8 cellular contexts compared by ENCODE assay signal in the genomic region with DNA sequence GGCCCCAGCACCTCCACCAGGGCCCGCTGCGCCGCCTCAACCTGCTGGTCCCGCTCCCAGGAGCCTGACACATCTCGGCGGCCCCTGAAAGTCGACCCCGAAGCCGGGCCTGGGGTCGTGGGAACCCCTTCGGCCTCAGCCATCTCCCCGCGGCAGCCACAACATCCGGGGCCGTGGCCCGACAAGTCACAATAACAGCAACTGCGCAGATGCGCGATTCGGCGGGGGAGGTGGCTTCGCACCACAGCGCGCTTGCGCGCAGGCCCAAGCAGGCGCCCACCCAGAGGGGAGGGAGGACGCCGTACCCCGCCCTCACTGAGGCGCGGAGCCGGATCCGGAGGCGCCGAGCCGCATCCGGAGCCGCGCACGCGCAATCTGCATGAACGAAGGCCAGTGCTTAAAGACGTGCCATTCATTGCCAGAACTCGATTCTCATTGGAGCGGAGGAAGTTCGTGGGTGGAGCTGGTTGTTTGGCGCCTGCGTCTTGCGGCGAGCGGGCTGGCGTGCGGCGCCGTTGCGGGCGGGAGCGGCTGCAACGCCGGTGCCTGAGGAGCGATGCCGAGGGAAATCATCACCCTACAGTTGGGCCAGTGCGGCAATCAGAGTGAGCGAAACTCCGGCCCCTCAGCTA.
A peak's percentile ranks its signal among the peaks of the same experiment; 100 is the strongest.
DNase-seq lines count a peak whose midpoint lies in the region; ATAC-seq and TF ChIP-seq lines count a peak whose summit lies in the region.

A gene with protein sequence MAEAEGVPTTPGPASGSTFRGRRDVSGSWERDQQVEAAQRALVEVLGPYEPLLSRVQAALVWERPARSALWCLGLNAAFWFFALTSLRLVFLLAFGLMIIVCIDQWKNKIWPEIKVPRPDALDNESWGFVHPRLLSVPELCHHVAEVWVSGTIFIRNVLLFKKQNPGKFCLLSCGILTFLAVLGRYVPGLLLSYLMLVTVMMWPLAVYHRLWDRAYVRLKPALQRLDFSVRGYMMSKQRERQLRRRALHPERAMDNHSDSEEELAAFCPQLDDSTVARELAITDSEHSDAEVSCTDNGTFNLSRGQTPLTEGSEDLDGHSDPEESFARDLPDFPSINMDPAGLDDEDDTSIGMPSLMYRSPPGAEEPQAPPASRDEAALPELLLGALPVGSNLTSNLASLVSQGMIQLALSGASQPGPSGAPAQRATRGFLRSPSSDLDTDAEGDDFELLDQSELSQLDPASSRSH (minus strand): TSS at position 193 of the 632 bp plus-strand sequence. CDS start 50 bp downstream, at position 143.
Gene TUBG1, plus strand, starts transcription at position 502 of the 632 bp plus-strand sequence. Its CDS starts 55 bp downstream, at position 557.

- CTCF ChIA-PET in GM10248 (lab: Yijun Ruan, JAX), result interaction anchor here (1.2 to 13.0 kb wide), 15 partner anchors 9 to 388 kb away, joined by 3 to 120 read pairs (median 6); partner anchors contain the start of genes BECN1, CCR10, PLEKHH3 and PSMC3IP

- DNase-seq in GM10248 (ENCODE audit: extremely low spot score) (peak; percentile 100), NCI-H1092 (lab: John Stamatoyannopoulos, UW) (peak; percentile 99), germinal center (ENCODE audit: low spot score) (peak; percentile 100), non-pigmented ciliary epithelial cell (ENCODE audit: low read depth) (peak; percentile 97), superior temporal gyrus (ENCODE audit: extremely low spot score) (peak; percentile 99)

- H3K9me3 Mint-ChIP-seq in activated naive CD4-positive, alpha-beta T cell treated with anti-CD3 and anti-CD28 coated beads, Interleukin-2, amount 50 U/mL, for 24 hours, result no peaks in the 10 kb centered on the region

- H3K36me3 Mint-ChIP-seq in activated naive CD4-positive, alpha-beta T cell treated with anti-CD3 and anti-CD28 coated beads, Interleukin-2, amount 50 U/mL, for 24 hours, result peaks cover 12% of the 10 kb centered on the region

- peak within 1 kb of the TSS; percentile 99 for H3K27ac Mint-ChIP-seq in activated naive CD4-positive, alpha-beta T cell treated with anti-CD3 and anti-CD28 coated beads, Interleukin-2, amount 50 U/mL, for 24 hours

- peak within 1 kb of the TSS; percentile 100 for H3K4me3 Mint-ChIP-seq in activated naive CD4-positive, alpha-beta T cell treated with anti-CD3 and anti-CD28 coated beads, Interleukin-2, amount 50 U/mL, for 24 hours

- H3K27me3 Mint-ChIP-seq in activated naive CD4-positive, alpha-beta T cell treated with anti-CD3 and anti-CD28 coated beads, Interleukin-2, amount 50 U/mL, for 24 hours, result no peaks in the 10 kb centered on the region

- no peak for TF ChIP-seq CTCF in GM10248 (IDR thresholded peaks at IDR 0.05; ENCODE audit: control extremely low read depth, extremely low read depth, low read depth, missing control alignments)

- ATAC-seq in HG02588 (IDR thresholded peaks at IDR 0.05; ENCODE audit: unreplicated experiment) (peak; percentile 81), SK-N-SH treated with all-trans-retinoic acid at 6 μM for 48 hours (peak; percentile 93)

- POLR2A ChIA-PET in GM10248 (lab: Yijun Ruan, JAX), result interaction anchor here (0.5 to 1.2 kb wide), 7 partner anchors 9 to 751 kb away, joined by 3 to 7 read pairs (median 3); partner anchors contain the start of gene PLEKHH3

- peaks cover 42% of the 10 kb centered on the region for H3K4me1 Mint-ChIP-seq in activated naive CD4-positive, alpha-beta T cell treated with anti-CD3 and anti-CD28 coated beads, Interleukin-2, amount 50 U/mL, for 24 hours

TF ChIP-seq in SK-N-SH treated with all-trans-retinoic acid at 6 μM for 48 hours, 23 proteins besides CTCF, POLR2A, EP300 and RAD21:
- TF ChIP-seq ZNF8 (CRISPR knock-in tag; IDR thresholded peaks at IDR 0.05) (no peak), ZNF70 (CRISPR knock-in tag; IDR thresholded peaks at IDR 0.05) (no peak), SNAI2 (CRISPR knock-in tag; IDR thresholded peaks at IDR 0.05) (no peak), POU6F1 (CRISPR knock-in tag; IDR thresholded peaks at IDR 0.05; ENCODE audit: borderline replicate concordance, low read depth) (no peak), ZFP30 (CRISPR knock-in tag; IDR thresholded peaks at IDR 0.05) (no peak), CSDC2 (CRISPR knock-in tag; IDR thresholded peaks at IDR 0.05) (no peak), PPARA (CRISPR knock-in tag; IDR thresholded peaks at IDR 0.05; ENCODE audit: borderline replicate concordance) (no peak), ZNF565 (CRISPR knock-in tag; conservative IDR thresholded peaks at IDR 0.05; ENCODE audit: low read depth) (no peak)
- TF ChIP-seq, protein P1, sequence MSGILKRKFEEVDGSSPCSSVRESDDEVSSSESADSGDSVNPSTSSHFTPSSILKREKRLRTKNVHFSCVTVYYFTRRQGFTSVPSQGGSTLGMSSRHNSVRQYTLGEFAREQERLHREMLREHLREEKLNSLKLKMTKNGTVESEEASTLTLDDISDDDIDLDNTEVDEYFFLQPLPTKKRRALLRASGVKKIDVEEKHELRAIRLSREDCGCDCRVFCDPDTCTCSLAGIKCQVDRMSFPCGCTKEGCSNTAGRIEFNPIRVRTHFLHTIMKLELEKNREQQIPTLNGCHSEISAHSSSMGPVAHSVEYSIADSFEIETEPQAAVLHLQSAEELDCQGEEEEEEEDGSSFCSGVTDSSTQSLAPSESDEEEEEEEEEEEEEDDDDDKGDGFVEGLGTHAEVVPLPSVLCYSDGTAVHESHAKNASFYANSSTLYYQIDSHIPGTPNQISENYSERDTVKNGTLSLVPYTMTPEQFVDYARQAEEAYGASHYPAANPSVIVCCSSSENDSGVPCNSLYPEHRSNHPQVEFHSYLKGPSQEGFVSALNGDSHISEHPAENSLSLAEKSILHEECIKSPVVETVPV (CRISPR knock-in tag; IDR thresholded peaks at IDR 0.05), result no peak

Comparison
In these comparisons a context has a peak if more than half of its experiments do, and no peak if none do; other contexts are left out.
1. Peak in every context shown above with its lines: DNase-seq and ATAC-seq.